1 cellular context compared by ENCODE assay signal in genomic region chr11:26720003-26720402, GRCh38.
TF ChIP-seq lines count a peak whose summit lies in the region.

No MANE protein-coding gene starts in this region.

TF ChIP-seq in HEK293, 187 proteins besides CTCF, POLR2A, EP300 and RAD21 (continued from another document):
- TF ChIP-seq BCL11B (tag by site-specific recombination; IDR thresholded peaks at IDR 0.05; ENCODE audit: low read depth) (no peak), YY1 (tag by site-specific recombination; IDR thresholded peaks at IDR 0.05) (no peak), KLF16 (tag by site-specific recombination; IDR thresholded peaks at IDR 0.05) (no peak), ZNF660 (tag by site-specific recombination; IDR thresholded peaks at IDR 0.05) (no peak), OSR2 (tag by site-specific recombination; IDR thresholded peaks at IDR 0.05) (no peak), GLIS1 (tag by site-specific recombination; IDR thresholded peaks at IDR 0.05) (no peak), ZNF16 (tag by site-specific recombination; IDR thresholded peaks at IDR 0.05; ENCODE audit: low read depth) (no peak), ZNF23 (tag by site-specific recombination; IDR thresholded peaks at IDR 0.05; ENCODE audit: borderline replicate concordance) (no peak), KLF7 (tag by site-specific recombination; IDR thresholded peaks at IDR 0.05; ENCODE audit: borderline replicate concordance) (no peak), ZNF704 (tag by site-specific recombination; IDR thresholded peaks at IDR 0.05) (no peak), HOXC10 (CRISPR knock-in tag; IDR thresholded peaks at IDR 0.05) (no peak), ZNF2 (tag by site-specific recombination; IDR thresholded peaks at IDR 0.05) (no peak), ZNF24 (tag by site-specific recombination; IDR thresholded peaks at IDR 0.05) (no peak), ZNF670 (tag by site-specific recombination; IDR thresholded peaks at IDR 0.05; ENCODE audit: low read depth) (no peak)
